8 cellular contexts compared by ENCODE assay signal in the genomic region with DNA sequence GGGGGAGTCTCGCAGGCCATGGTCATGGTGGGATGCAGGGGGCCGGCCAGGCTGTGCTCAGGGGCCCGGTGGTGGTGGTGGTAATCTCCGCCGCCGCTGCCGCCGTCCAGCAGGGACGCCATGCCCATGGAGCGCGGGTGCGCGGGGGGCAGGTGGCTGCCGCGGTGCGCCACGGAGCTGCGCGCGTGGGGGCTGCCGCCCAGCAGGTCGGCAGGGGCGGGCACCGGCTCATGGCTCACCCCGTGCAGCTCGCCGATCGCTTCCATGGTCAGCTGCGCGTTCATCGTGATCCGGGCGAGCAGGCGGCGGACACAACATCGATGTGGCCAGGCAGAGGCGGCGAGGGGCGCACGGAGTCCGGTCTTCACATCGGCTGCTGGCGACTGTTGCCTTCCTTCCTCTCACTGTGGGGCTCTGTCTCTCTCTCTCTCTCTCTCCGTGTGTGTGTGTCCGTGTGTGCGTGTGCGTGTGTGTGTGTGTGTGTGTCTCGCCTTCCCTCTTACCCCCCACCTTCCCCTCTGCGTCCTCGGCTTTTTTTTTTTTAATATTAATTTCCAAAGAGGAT. TPM values are rescaled to one million over a fixed set of nuclear protein-coding genes. Genes with fewer than 3 reads are reported as not detected.
DNase-seq lines count a peak whose midpoint lies in the region; ATAC-seq and TF ChIP-seq lines count a peak whose summit lies in the region.

No MANE protein-coding gene starts in this region.

- no peak for TF ChIP-seq POLR2A in NB4 (IDR thresholded peaks at IDR 0.05; ENCODE audit: extremely low read depth, insufficient read length)
- no peak for TF ChIP-seq POLR2A in breast epithelium (IDR thresholded peaks at IDR 0.05)

- H2BK15ac ChIP-seq in mesendoderm (replicated peaks; ENCODE audit: low read depth) = no peak overlapping the region

- H3K4me2 ChIP-seq in mesendoderm (ENCODE audit: low read length) = peak overlapping the region; percentile 71

- H3K18ac ChIP-seq in mesendoderm (ENCODE audit: low read length) = no peak overlapping the region

- H3K27ac ChIP-seq in breast epithelium (no peak overlapping the region), mesendoderm (ENCODE audit: low read depth, low read length) (no peak overlapping the region)

- no peak for ATAC-seq in activated CD8-positive, alpha-beta memory T cell treated with anti-CD3 and anti-CD28 coated beads, Interleukin-2, amount 10 ng/mL, durations not matched to agents 7 days and 5 days

- H2BK120ac ChIP-seq in mesendoderm (ENCODE audit: low read depth, low read length) = no peak overlapping the region

- peaks cover 0 to 5% of the 10 kb centered on the region in 2 donors for H3K4me1 ChIP-seq in breast epithelium
- peaks cover 10% of the 10 kb centered on the region for H3K4me1 ChIP-seq in mesendoderm (ENCODE audit: control insufficient read depth, low read depth, low read length)

- no peak overlapping the region for H3K27ac Mint-ChIP-seq in activated CD8-positive, alpha-beta memory T cell treated with anti-CD3 and anti-CD28 coated beads, Interleukin-2, amount 10 ng/mL, durations not matched to agents 7 days and 5 days

- H3K23ac ChIP-seq in mesendoderm (ENCODE audit: low read length) = peak overlapping the region; percentile 29

- H3K56ac ChIP-seq in mesendoderm (ENCODE audit: low read length) = peak overlapping the region; percentile 83

- no peak overlapping the region for H3K4ac ChIP-seq in mesendoderm (ENCODE audit: low read depth, low read length)

- H2AK5ac ChIP-seq in mesendoderm (ENCODE audit: low read length) = no peak overlapping the region

- DNase-seq in activated CD8-positive, alpha-beta memory T cell treated with anti-CD3 and anti-CD28 coated beads, Interleukin-2, amount 10 ng/mL, durations not matched to agents 7 days and 5 days = no peak
- DNase-seq in activated CD8-positive, alpha-beta memory T cell treated with anti-CD3 and anti-CD28 coated beads, Interleukin-2, amount 50 U/mL, for 48 hours = no peak
- DNase-seq in NB4 (ENCODE audit: low read depth) (peak; percentile 23), breast epithelium (ENCODE audit: low spot score in 2 of 2) (no peak), mesendoderm (peak; percentile 42), GM10266 (ENCODE audit: extremely low spot score) (no peak), inferior parietal cortex (ENCODE audit: extremely low spot score) (no peak), head of caudate nucleus (no peak)

- no peaks in the 10 kb centered on the region for H3K36me3 Mint-ChIP-seq in activated CD8-positive, alpha-beta memory T cell treated with anti-CD3 and anti-CD28 coated beads, Interleukin-2, amount 10 ng/mL, durations not matched to agents 7 days and 5 days

- no peaks in the 10 kb centered on the region for H3K9me3 ChIP-seq in breast epithelium

- H3K9me3 Mint-ChIP-seq in activated CD8-positive, alpha-beta memory T cell treated with anti-CD3 and anti-CD28 coated beads, Interleukin-2, amount 10 ng/mL, durations not matched to agents 7 days and 5 days (ENCODE audit: low read depth) = no peaks in the 10 kb centered on the region

- H3K27me3 ChIP-seq in breast epithelium (peaks cover 11 to 93% of the 10 kb centered on the region in 2 donors), mesendoderm (ENCODE audit: insufficient read depth, low read length, poor library complexity) (peaks cover 73% of the 10 kb centered on the region)

- CTCF ChIA-PET in activated CD8-positive, alpha-beta memory T cell treated with anti-CD3 and anti-CD28 coated beads, Interleukin-2, amount 10 ng/mL, durations not matched to agents 7 days and 5 days (lab: Charles Lee) = no interaction called here

- no peak overlapping the region for H2BK5ac ChIP-seq in mesendoderm (ENCODE audit: low read length)

- no CpG with 5 or more reads among the region's 50 CpGs for WGBS in mesendoderm (ENCODE audit: extremely low coverage, insufficient coverage, low lambda C conversion rate)

- H3K79me1 ChIP-seq in mesendoderm (ENCODE audit: low read length) = no peaks in the 10 kb centered on the region

- no peak for TF ChIP-seq CTCF in NB4 (IDR thresholded peaks at IDR 0.05; ENCODE audit: low read depth, low read length)
- no peak for TF ChIP-seq CTCF in breast epithelium (IDR thresholded peaks at IDR 0.05)
- TF ChIP-seq CTCF in GM10266 (IDR thresholded peaks at IDR 0.05; ENCODE audit: control insufficient read depth, insufficient read depth, low read depth, missing control alignments) = no peak

- intact Hi-C loops in breast epithelium (cut with DNase I; ENCODE audit: low total_unique reads) (no loop called here), head of caudate nucleus (cut with DNase I) (loop anchor here (10.0 kb wide), 1 partner anchor 405 kb away; no protein-coding TSS in a partner anchor)

- H3K36me3 ChIP-seq in breast epithelium (no peaks in the 10 kb centered on the region), mesendoderm (ENCODE audit: control insufficient read depth, insufficient read depth, low read length) (no peaks in the 10 kb centered on the region)

- no peak overlapping the region for H4K8ac ChIP-seq in mesendoderm (ENCODE audit: low read depth, low read length)

- peaks cover 92% of the 10 kb centered on the region for H3K27me3 Mint-ChIP-seq in activated CD8-positive, alpha-beta memory T cell treated with anti-CD3 and anti-CD28 coated beads, Interleukin-2, amount 10 ng/mL, durations not matched to agents 7 days and 5 days

- no peaks in the 10 kb centered on the region for H3K79me2 ChIP-seq in mesendoderm (ENCODE audit: control insufficient read depth, insufficient read depth, low read length)

- H3K4me3 Mint-ChIP-seq in activated CD8-positive, alpha-beta memory T cell treated with anti-CD3 and anti-CD28 coated beads, Interleukin-2, amount 10 ng/mL, durations not matched to agents 7 days and 5 days = peak overlapping the region; percentile 53

- peaks cover 8% of the 10 kb centered on the region for H3K4me1 Mint-ChIP-seq in activated CD8-positive, alpha-beta memory T cell treated with anti-CD3 and anti-CD28 coated beads, Interleukin-2, amount 10 ng/mL, durations not matched to agents 7 days and 5 days

- H3K4me3 ChIP-seq in NB4 (ENCODE audit: low read depth, low read length) (peak overlapping the region; percentile 43), breast epithelium (peak overlapping the region; percentile 39 to 64 (median 51)), mesendoderm (ENCODE audit: low read length) (no peak overlapping the region)

- no peak overlapping the region for H4K5ac ChIP-seq in mesendoderm (ENCODE audit: low read length)

- H3K9ac ChIP-seq in mesendoderm (ENCODE audit: low read length) = peak overlapping the region; percentile 54

RNA-seq across cellular contexts. Expression of gene ONECUT1, which starts 0.5 kb away (rescaled TPM):
- not detected for total RNA-seq in activated CD8-positive, alpha-beta memory T cell treated with anti-CD3 and anti-CD28 coated beads, Interleukin-2, amount 10 ng/mL, durations not matched to agents 7 days and 5 days
- not detected for total RNA-seq in breast epithelium
- 1.0 TPM for polyA plus RNA-seq in mesendoderm (2013, experiment 1 of 2)
- polyA plus RNA-seq in mesendoderm (2013, experiment 2 of 2) = 0.88 TPM

Comparison
In these comparisons a context has a peak if more than half of its experiments do, and no peak if none do; other contexts are left out.
1. DNase-seq: peak in NB4 (single experiment) and mesendoderm (single experiment); none in activated CD8-positive, alpha-beta memory T cell treated with anti-CD3 and anti-CD28 coated beads, Interleukin-2, amount 10 ng/mL, durations not matched to agents 7 days and 5 days (single experiment), activated CD8-positive, alpha-beta memory T cell treated with anti-CD3 and anti-CD28 coated beads, Interleukin-2, amount 50 U/mL, for 48 hours (single experiment), breast epithelium (0 of 2), GM10266 (single experiment), inferior parietal cortex (single experiment) and head of caudate nucleus (0 of 42).